Comparison of ENCODE assay signal across 14 cellular contexts in the genomic region with DNA sequence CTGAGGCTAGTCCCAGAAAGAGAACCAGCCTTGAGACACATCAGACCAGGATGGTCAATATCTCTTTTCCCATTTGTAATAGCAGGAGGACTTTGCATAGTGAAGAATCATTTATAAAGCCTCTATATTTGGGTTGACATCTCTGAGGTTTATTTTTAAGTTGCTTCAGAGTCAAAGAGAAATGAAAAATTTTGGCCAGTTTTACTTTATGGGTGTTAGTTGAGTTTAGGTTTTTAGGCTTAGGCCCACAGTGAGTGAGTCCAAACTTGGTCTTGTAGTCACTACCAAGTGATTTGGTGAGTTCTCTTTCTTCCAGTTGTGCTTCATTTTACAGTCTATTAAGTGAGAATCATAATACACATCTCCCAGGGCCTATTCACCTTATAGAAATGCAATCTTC. TPM values are rescaled to one million over a fixed set of nuclear protein-coding genes. Genes with fewer than 3 reads are reported as not detected.
DNase-seq lines count a peak whose midpoint lies in the region; ATAC-seq and TF ChIP-seq lines count a peak whose summit lies in the region.
"Had no signal": no experiment of that assay in that cellular context is flagged by ENCODE, and none has a peak within 500 bp of the region (broad histone marks: within the 10 kb centered on the region; RNA-seq: fewer than 3 reads in every experiment).

No MANE protein-coding gene starts in this region.

- intact Hi-C loops in heart left ventricle (cut with DNase I): loop anchor here in 6 of 10 donors (2.0 to 10.0 kb wide), 8 partner anchors 53 to 1377 kb away; no protein-coding TSS in a partner anchor
- intact Hi-C loops in Right ventricle myocardium inferior (cut with DNase I): loop anchor here (5.0 kb wide), 1 partner anchor 154 kb away; no protein-coding TSS in a partner anchor
- intact Hi-C loops in dorsolateral prefrontal cortex (cut with DNase I): loop anchor here (5.0 to 10.0 kb wide), 3 partner anchors 54 to 156 kb away; no protein-coding TSS in a partner anchor
- intact Hi-C loops in vagina (cut with DNase I): loop anchor here (10.0 kb wide), 1 partner anchor 153 kb away; no protein-coding TSS in a partner anchor

- peak overlapping the region; percentile 18 to 92 (median 90) for H3K27ac ChIP-seq in heart left ventricle
- H3K27ac ChIP-seq in dorsolateral prefrontal cortex: peak overlapping the region in 58 of 59 donors; percentile 31 to 99 (median 96)
- peak overlapping the region; percentile 79 for H3K27ac ChIP-seq in vagina
- no peak overlapping the region for H3K27ac ChIP-seq in effector memory CD4-positive, alpha-beta T cell (ENCODE audit: insufficient read depth, low read length, poor library complexity, severe bottlenecking)
- H3K27ac ChIP-seq: HL-60, PC-9 had no signal

- H3K36me3 ChIP-seq in heart left ventricle (no peaks in the 10 kb centered on the region), vagina (no peaks in the 10 kb centered on the region)
- no peaks in the 10 kb centered on the region for H3K36me3 ChIP-seq in effector memory CD4-positive, alpha-beta T cell (ENCODE audit: control insufficient read depth, insufficient read depth, low read length)

- no peak for TF ChIP-seq CTCF in heart left ventricle (IDR thresholded peaks at IDR 0.05)
- TF ChIP-seq CTCF in dorsolateral prefrontal cortex (IDR thresholded peaks at IDR 0.05 in 54 of 56, conservative IDR thresholded peaks at IDR 0.05 in 2 of 56; ENCODE audit: low read depth in 1 of 56, partially characterized antibody in 56 of 56): no peak
- TF ChIP-seq CTCF in vagina (IDR thresholded peaks at IDR 0.05): no peak

- H3K9me3 ChIP-seq in heart left ventricle: no peaks in the 10 kb centered on the region
- no peaks in the 10 kb centered on the region for H3K9me3 ChIP-seq in vagina
- no peaks in the 10 kb centered on the region for H3K9me3 ChIP-seq in effector memory CD4-positive, alpha-beta T cell (ENCODE audit: control insufficient read depth, low read length)

- DNase-seq in heart left ventricle: no peak
- no peak for DNase-seq in Right ventricle myocardium inferior (ENCODE audit: missing footprints)
- no peak for DNase-seq in dorsolateral prefrontal cortex
- peak; percentile 37 for DNase-seq in pons (ENCODE audit: low spot score)
- no peak for DNase-seq in vagina (ENCODE audit: extremely low spot score in 2 of 2)
- no peak for DNase-seq in effector memory CD4-positive, alpha-beta T cell
- DNase-seq in NCI-H1417 (lab: John Stamatoyannopoulos, UW): no peak
- DNase-seq in mucosa of gallbladder (ENCODE audit: low spot score): no peak
- DNase-seq: activated CD4-positive, alpha-beta T cell treated with anti-CD3 and anti-CD28 coated beads for 48 hours; hippocampal formation; mesenchymal stem cell; NCI-H2171 treated with DMSO at 0.1 percent for 48 hours; PC-9 had no signal

- TF ChIP-seq POLR2A in heart left ventricle (IDR thresholded peaks at IDR 0.05): no peak
- no peak for TF ChIP-seq POLR2A in vagina (IDR thresholded peaks at IDR 0.05)

- ATAC-seq in heart left ventricle: no peak
- ATAC-seq in Right ventricle myocardium inferior: no peak

- H3K27me3 ChIP-seq in heart left ventricle (no peaks in the 10 kb centered on the region), dorsolateral prefrontal cortex (no peaks in the 10 kb centered on the region), vagina (no peaks in the 10 kb centered on the region)
- peaks cover 16% of the 10 kb centered on the region for H3K27me3 ChIP-seq in effector memory CD4-positive, alpha-beta T cell (replicated peaks; ENCODE audit: control insufficient read depth, insufficient read depth, low read length, poor library complexity, severe bottlenecking)

- peaks cover 0 to 56% (median 32%) of the 10 kb centered on the region in 12 donors for H3K4me1 ChIP-seq in heart left ventricle
- no peaks in the 10 kb centered on the region for H3K4me1 ChIP-seq in vagina
- peaks cover 6% of the 10 kb centered on the region for H3K4me1 ChIP-seq in effector memory CD4-positive, alpha-beta T cell (ENCODE audit: control insufficient read depth, insufficient read depth, low read length, poor library complexity, severe bottlenecking)

- peak overlapping the region in 9 of 12 donors; percentile 60 to 74 (median 66) for H3K4me3 ChIP-seq in heart left ventricle
- H3K4me3 ChIP-seq in dorsolateral prefrontal cortex: peak overlapping the region in 57 of 59 donors; percentile 3 to 88 (median 68)
- peak overlapping the region in 1 of 2 donors; percentile 54 for H3K4me3 ChIP-seq in vagina
- H3K4me3 ChIP-seq in effector memory CD4-positive, alpha-beta T cell (ENCODE audit: insufficient read depth, low read depth, low read length, poor library complexity, severe bottlenecking): no peak overlapping the region
- H3K4me3 ChIP-seq: PC-9 had no signal

RNA-seq across cellular contexts. Expression of a gene that starts 5.3 kb away (rescaled TPM):
- 10 to 100 TPM; 36.8 to 98.5 (median 58.6) TPM for total RNA-seq in heart left ventricle
- polyA plus RNA-seq in heart left ventricle: 10 to 100 TPM; 15.5 to 18.3 TPM
- total RNA-seq in Right ventricle myocardium inferior: 46.7 TPM
- total RNA-seq in dorsolateral prefrontal cortex: 100 to 1,000 TPM; 147 to 673 (median 441) TPM
- total RNA-seq in vagina: 22.3 TPM
- total RNA-seq in mucosa of gallbladder: 56.9 TPM
